11 cellular contexts compared by ENCODE assay signal in the genomic region with DNA sequence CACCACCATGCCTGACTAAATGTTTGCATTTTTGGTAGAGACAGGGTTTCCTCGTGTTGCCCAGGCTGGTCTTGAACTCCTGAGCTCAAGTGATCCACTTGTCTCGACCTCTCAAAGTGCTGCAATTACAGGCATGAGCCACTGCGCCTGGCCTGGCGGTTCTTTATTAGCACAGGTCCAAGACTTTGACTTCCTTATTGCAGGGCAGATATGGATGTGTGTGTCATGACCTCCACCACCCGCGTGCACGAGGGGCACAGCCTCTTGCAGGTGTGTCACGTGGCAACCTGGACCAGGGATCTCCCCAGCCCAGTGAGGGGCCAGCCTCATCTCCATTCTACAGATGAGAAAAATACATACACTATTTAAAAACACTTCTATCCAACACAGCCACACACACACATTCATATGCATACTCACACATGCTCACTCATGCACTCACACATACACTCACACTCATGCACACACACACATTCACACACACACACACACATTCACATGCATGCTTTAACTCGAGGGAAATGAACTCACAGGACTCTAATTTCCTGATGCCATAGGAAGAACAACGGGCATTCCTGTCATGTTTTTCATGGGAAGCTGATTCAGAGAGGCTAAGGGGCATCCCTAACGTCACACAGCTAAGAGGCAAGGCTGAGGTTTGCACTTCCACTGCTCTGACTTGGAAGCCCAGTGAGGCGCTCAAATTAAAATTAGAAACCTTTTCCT. TPM values are rescaled to one million over a fixed set of nuclear protein-coding genes. Genes with fewer than 3 reads are reported as not detected.
A peak's percentile ranks its signal among the peaks of the same experiment; 100 is the strongest.
DNase-seq lines count a peak whose midpoint lies in the region; ATAC-seq, FAIRE-seq and TF ChIP-seq lines count a peak whose summit lies in the region.
"Had no signal": no experiment of that assay in that cellular context is flagged by ENCODE, and none has a peak within 500 bp of the region (broad histone marks: within the 10 kb centered on the region; RNA-seq: fewer than 3 reads in every experiment).

No MANE protein-coding gene starts in this region.

- H3K4me3 Mint-ChIP-seq in HFFc6 = no peak overlapping the region

- no peak overlapping the region for H3K9ac ChIP-seq in BLaER1

- H3K27ac ChIP-seq in BLaER1 (peak overlapping the region; percentile 83), pancreas (no peak overlapping the region)
- H3K27ac ChIP-seq: right lobe of liver had no signal

- no peak for ATAC-seq in pancreas
- ATAC-seq in GM21367 (IDR thresholded peaks at IDR 0.05; ENCODE audit: unreplicated experiment) = no peak
- ATAC-seq: right lobe of liver had no signal

- H3K4me2 ChIP-seq in BLaER1 = no peak overlapping the region

- no peaks in the 10 kb centered on the region for H4K20me1 ChIP-seq in BLaER1

- 79 to 80% methylated on average over 12 of the region's 12 CpGs for WGBS in pancreas, 2 donors

- no peak overlapping the region for H3K27ac Mint-ChIP-seq in HFFc6

- H3K36me3 ChIP-seq in BLaER1 (peaks cover 72% of the 10 kb centered on the region), bronchial epithelial cell (ENCODE audit: control insufficient read depth, insufficient read depth, low read length) (no peaks in the 10 kb centered on the region), pancreas (no peaks in the 10 kb centered on the region)
- H3K36me3 ChIP-seq: right lobe of liver had no signal

- no peaks in the 10 kb centered on the region for H3K36me3 Mint-ChIP-seq in HFFc6 (ENCODE audit: low read depth)

- no peaks in the 10 kb centered on the region for H3K27me3 Mint-ChIP-seq in HFFc6 (ENCODE audit: insufficient read depth)

- H3K4me1 Mint-ChIP-seq in HFFc6 (ENCODE audit: low read depth) = peaks cover 18% of the 10 kb centered on the region

- no peak for TF ChIP-seq CTCF in HFFc6 (IDR thresholded peaks at IDR 0.05)
- no peak for TF ChIP-seq CTCF in bronchial epithelial cell (IDR thresholded peaks at IDR 0.05; ENCODE audit: insufficient read depth, low read length, severe bottlenecking)
- TF ChIP-seq CTCF in pancreas (IDR thresholded peaks at IDR 0.05) = no peak

- DNase-seq in HFFc6 (peak; percentile 11), bronchial epithelial cell (ENCODE audit: low read depth) (peak; percentile 24), kidney tubule cell (ENCODE audit: low spot score) (peak; percentile 28), pancreas (no peak), cerebellar nuclear complex (lab: John Stamatoyannopoulos, UW) (no peak), Ammon's horn (ENCODE audit: low spot score) (no peak)
- DNase-seq: cortex of kidney, HCEC 1CT had no signal

- H3K4me3 ChIP-seq in BLaER1 = no peak overlapping the region
- no peak overlapping the region for H3K4me3 ChIP-seq in bronchial epithelial cell (ENCODE audit: low read depth, low read length)
- H3K4me3 ChIP-seq in pancreas = no peak overlapping the region
- H3K4me3 ChIP-seq: right lobe of liver had no signal

- no peaks in the 10 kb centered on the region for H3K27me3 ChIP-seq in BLaER1
- H3K27me3 ChIP-seq in bronchial epithelial cell (ENCODE audit: control insufficient read depth, insufficient read depth, low read length) = no peaks in the 10 kb centered on the region
- no peaks in the 10 kb centered on the region for H3K27me3 ChIP-seq in pancreas
- H3K27me3 ChIP-seq: right lobe of liver had no signal

- H3K9me3 ChIP-seq in BLaER1 (no peaks in the 10 kb centered on the region), pancreas (no peaks in the 10 kb centered on the region)
- H3K9me3 ChIP-seq: right lobe of liver had no signal

- FAIRE-seq in bronchial epithelial cell (lab: Jason Lieb, UNC) = peak; percentile 94
- no peak for FAIRE-seq in pancreas (lab: Jason Lieb, UNC)

- intact Hi-C loops in pancreas (cut with DNase I) = no loop called here

- peaks cover 50% of the 10 kb centered on the region for H3K4me1 ChIP-seq in BLaER1
- H3K4me1 ChIP-seq in pancreas = no peaks in the 10 kb centered on the region
- H3K4me1 ChIP-seq: right lobe of liver had no signal

- H3K9me3 Mint-ChIP-seq in HFFc6 = no peaks in the 10 kb centered on the region

RNA-seq across cellular contexts. Expression of a gene that starts 38.8 kb away (rescaled TPM):
- 100 to 1,000 TPM in 5 of 6 experiments, 10 to 100 TPM in 1; 76.4 to 179 (median 158) TPM for total RNA-seq in HFFc6 (2021; fragmentation: NEBNext Ultra II Directional; extraction: Animal tissue kit (Norgen Biotek cat#: 25700))
- total RNA-seq in bronchial epithelial cell = 1.0 and 1.8 TPM in 2 replicates
- 1 to 10 TPM in 4 of 6 donors, under 1 TPM in 2; 0.24 to 3.0 (median 2.1) TPM for total RNA-seq in pancreas
- polyA plus RNA-seq in pancreas = under 1 TPM; 0.16 to 0.27 TPM

Comparison
In these comparisons a context has a peak if more than half of its experiments do, and no peak if none do; other contexts are left out.
1. DNase-seq: peak in HFFc6 (single experiment), bronchial epithelial cell (single experiment) and kidney tubule cell (single experiment); none in pancreas (0 of 6), cerebellar nuclear complex (0 of 2) and Ammon's horn (single experiment).
2. RNA of a gene that starts 38.8 kb away (total RNA-seq): 76.4 to 179 TPM in HFFc6; 0.24 to 3.0 TPM in pancreas and 1.0 to 1.8 TPM in bronchial epithelial cell; every median in the first group is over 10 times any median in the second.